In genomic region chr1:209199371-209199770, GRCh38 we compare ENCODE assay signal across 15 cellular contexts.
"Had no signal": no experiment of that assay in that cellular context is flagged by ENCODE, and none has a peak within 500 bp of the region (broad histone marks: within the 10 kb centered on the region; RNA-seq: fewer than 3 reads in every experiment).

No MANE protein-coding gene starts in this region.

- H3K4me3 Mint-ChIP-seq: memory B cell; natural killer cell; stimulated activated naive B cell treated with anti-CD40 and anti-IgM and Interleukin-4, amounts not matched to agents 10 μg/mL and 1 μg/mL and 100 μg/mL, for 72 hours had no signal

- DNase-seq: activated CD4-positive, alpha-beta T cell treated with anti-CD3 and anti-CD28 coated beads, Interleukin-2, amount 50 U/mL, for 1 hour; activated CD8-positive, alpha-beta memory T cell treated with anti-CD3 and anti-CD28 coated beads for 24 hours; activated naive CD4-positive, alpha-beta T cell treated with Interleukin-2 at 50 U/mL for 16 hours; anterior cingulate cortex; dermis blood vessel endothelial cell; erythroblast; left ventricle myocardium superior; natural killer cell; occipital lobe; stimulated activated CD4-positive, alpha-beta T cell treated with anti-CD3 and anti-CD28 coated beads, Interleukin-2, amount 100 ng/mL, for 48 hours; stimulated activated naive B cell treated with anti-CD40 and anti-IgM and Interleukin-4, amounts not matched to agents 10 μg/mL and 1 μg/mL and 100 μg/mL, for 72 hours; SW 1271; tibial artery had no signal

- H3K27ac Mint-ChIP-seq: memory B cell; natural killer cell; stimulated activated naive B cell treated with anti-CD40 and anti-IgM and Interleukin-4, amounts not matched to agents 10 μg/mL and 1 μg/mL and 100 μg/mL, for 72 hours had no signal

- H3K4me3 ChIP-seq: tibial artery had no signal

- H3K27me3 Mint-ChIP-seq: memory B cell had no signal

- H3K36me3 ChIP-seq: tibial artery had no signal

- H3K27ac ChIP-seq: tibial artery had no signal

- ATAC-seq: activated CD4-positive, CD25-positive, alpha-beta regulatory T cell treated with anti-CD3 and anti-CD28 coated beads, Interleukin-2, amount 50 U/mL, for 24 hours; left ventricle myocardium superior; natural killer cell; stimulated activated naive B cell treated with anti-CD40 and anti-IgM and Interleukin-4, amounts not matched to agents 10 μg/mL and 1 μg/mL and 100 μg/mL, for 72 hours had no signal

- H3K4me1 ChIP-seq: tibial artery had no signal

- H3K4me1 Mint-ChIP-seq: memory B cell; natural killer cell; stimulated activated naive B cell treated with anti-CD40 and anti-IgM and Interleukin-4, amounts not matched to agents 10 μg/mL and 1 μg/mL and 100 μg/mL, for 72 hours had no signal
